In the genomic region with DNA sequence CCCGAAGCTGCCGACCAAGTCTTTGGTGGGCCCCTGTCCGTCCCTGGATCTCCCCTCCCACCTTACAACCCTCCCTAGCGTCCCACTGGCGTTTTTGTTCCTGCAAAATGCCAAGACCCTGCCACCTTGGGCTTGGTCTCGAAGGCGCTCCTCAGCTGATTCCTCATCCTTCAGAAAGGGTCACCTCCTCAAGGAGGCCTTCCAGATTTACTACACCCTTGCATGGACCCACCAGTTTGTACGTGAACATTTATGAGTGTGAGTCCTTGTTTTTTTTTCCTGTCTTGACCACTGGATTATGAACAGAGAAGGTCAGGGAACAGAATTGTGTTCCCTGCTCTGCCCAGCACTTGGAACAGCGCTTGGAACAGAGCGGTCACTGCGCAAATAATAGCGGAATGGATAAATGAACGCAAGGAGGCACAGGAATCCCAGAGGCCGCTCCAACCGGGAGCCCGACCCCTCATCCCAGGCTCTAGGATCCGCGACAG, we compare ENCODE assay signal across 8 cellular contexts. TPM values are rescaled to one million over a fixed set of nuclear protein-coding genes. Genes with fewer than 3 reads are reported as not detected.
DNase-seq lines count a peak whose midpoint lies in the region; ATAC-seq and TF ChIP-seq lines count a peak whose summit lies in the region.

No MANE protein-coding gene starts in this region.

- H3K9ac ChIP-seq in trophoblast cell (ENCODE audit: low read length), result no peak overlapping the region

- peaks cover 16% of the 10 kb centered on the region for H3K27me3 ChIP-seq in CD8-positive, alpha-beta memory T cell (ENCODE audit: insufficient read depth, low read length, poor library complexity, severe bottlenecking)
- peaks cover 37% of the 10 kb centered on the region for H3K27me3 ChIP-seq in trophoblast cell (ENCODE audit: insufficient read depth, low read length)

- H2BK120ac ChIP-seq in trophoblast cell (ENCODE audit: insufficient read depth, low read length, poor library complexity), result no peak overlapping the region

- H3K23ac ChIP-seq in trophoblast cell (ENCODE audit: low read length), result no peak overlapping the region

- H3K9me3 Mint-ChIP-seq in CD8-positive, alpha-beta memory T cell, result no peaks in the 10 kb centered on the region

- in situ Hi-C loops in GM13977 (cut with MboI; ENCODE audit: low pct_unique_long_range_greater_than_20kb, low sequenced_read_pairs, unreplicated experiment), result no loop called here

- no peaks in the 10 kb centered on the region for H3K36me3 ChIP-seq in CD8-positive, alpha-beta memory T cell (ENCODE audit: insufficient read depth, low read length)
- H3K36me3 ChIP-seq in trophoblast cell (ENCODE audit: control insufficient read depth in 1 of 2, insufficient read depth in 2 of 2, low read length in 2 of 2), result peaks cover 23 to 26% of the 10 kb centered on the region in 2 experiments

- H3K18ac ChIP-seq in trophoblast cell (ENCODE audit: low read length), result no peak overlapping the region

- DNase-seq in CD8-positive, alpha-beta memory T cell, result no peak
- DNase-seq in RKO (ENCODE audit: low spot score) (peak; percentile 38), epithelial cell of prostate (ENCODE audit: low read depth, low spot score) (no peak), trophoblast cell (no peak), GM13977 (ENCODE audit: low spot score) (no peak), DMS153 treated with DMSO at 0.1 percent for 48 hours (lab: John Stamatoyannopoulos, UW; ENCODE audit: unreplicated experiment) (no peak), putamen (ENCODE audit: low spot score) (no peak)

- peak overlapping the region; percentile 54 for H3K27ac ChIP-seq in CD8-positive, alpha-beta memory T cell (ENCODE audit: low read depth, low read length)
- H3K27ac ChIP-seq in epithelial cell of prostate (peak overlapping the region; percentile 31), trophoblast cell (ENCODE audit: low read depth, low read length) (no peak overlapping the region)

- peaks cover 20% of the 10 kb centered on the region for H3K4me1 ChIP-seq in CD8-positive, alpha-beta memory T cell (ENCODE audit: insufficient read depth, low read length)
- peaks cover 18 to 25% of the 10 kb centered on the region in 2 experiments for H3K4me1 ChIP-seq in trophoblast cell (ENCODE audit: control insufficient read depth in 1 of 2, insufficient read depth in 2 of 2, low read length in 2 of 2)

- H3K27me3 Mint-ChIP-seq in CD8-positive, alpha-beta memory T cell, result peaks cover 16% of the 10 kb centered on the region in 2 donors

- no peaks in the 10 kb centered on the region for H3K9me3 ChIP-seq in CD8-positive, alpha-beta memory T cell (ENCODE audit: low read length)
- peaks cover 8% of the 10 kb centered on the region for H3K9me3 ChIP-seq in trophoblast cell (ENCODE audit: insufficient read depth, low read depth, low read length)

- H2BK12ac ChIP-seq in trophoblast cell (ENCODE audit: low read length), result no peak overlapping the region

- no CpG with 5 or more reads among the region's 18 CpGs for WGBS in trophoblast cell (ENCODE audit: extremely low coverage, insufficient coverage, insufficient read length)

- H3K14ac ChIP-seq in trophoblast cell (ENCODE audit: low read length), result no peak overlapping the region

- peak overlapping the region in 6 of 8 donors; percentile 41 to 86 (median 60) for H3K27ac Mint-ChIP-seq in CD8-positive, alpha-beta memory T cell

- peak overlapping the region; percentile 98 for H3K4me2 ChIP-seq in trophoblast cell (ENCODE audit: low read length)

- H3K36me3 Mint-ChIP-seq in CD8-positive, alpha-beta memory T cell, result peaks cover 0 to 23% (median 0%) of the 10 kb centered on the region in 3 donors

- no peak for TF ChIP-seq CTCF in GM13977 (IDR thresholded peaks at IDR 0.05; ENCODE audit: extremely low read depth, insufficient read depth, missing control alignments)

- peak overlapping the region; percentile 73 for H3K4me3 ChIP-seq in CD8-positive, alpha-beta memory T cell (ENCODE audit: low read length)
- peak overlapping the region; percentile 76 for H3K4me3 ChIP-seq in trophoblast cell (ENCODE audit: low read depth, low read length)

- H4K12ac ChIP-seq in trophoblast cell (ENCODE audit: low read depth, low read length), result no peak overlapping the region

- H4K8ac ChIP-seq in trophoblast cell (ENCODE audit: low read depth, low read length), result no peak overlapping the region

- H2AK5ac ChIP-seq in trophoblast cell (ENCODE audit: low read length), result no peak overlapping the region

- peak overlapping the region; percentile 77 to 92 (median 82) for H3K4me3 Mint-ChIP-seq in CD8-positive, alpha-beta memory T cell

- CTCF ChIA-PET in CD8-positive, alpha-beta memory T cell (lab: Charles Lee), result interaction anchor here (1.1 to 1.7 kb wide), 4 partner anchors 17 to 54 kb away, joined by 3 read pairs; partner anchors contain the start of gene RPS2

- H3K4ac ChIP-seq in trophoblast cell (ENCODE audit: low read depth, low read length), result no peak overlapping the region

- H3K79me2 ChIP-seq in trophoblast cell (ENCODE audit: control insufficient read depth, insufficient read depth, low read length, poor library complexity), result peaks cover 2% of the 10 kb centered on the region

- no peak overlapping the region for H2BK5ac ChIP-seq in trophoblast cell (ENCODE audit: low read depth, low read length, poor library complexity)

- no peak for ATAC-seq in HG02885 (IDR thresholded peaks at IDR 0.05; ENCODE audit: poor library complexity, unreplicated experiment)

- no peak overlapping the region for H2AFZ ChIP-seq in trophoblast cell (ENCODE audit: insufficient read depth, low read length, poor library complexity)

- H4K91ac ChIP-seq in trophoblast cell (ENCODE audit: low read depth, low read length), result no peak overlapping the region

- H3K79me1 ChIP-seq in trophoblast cell (ENCODE audit: low read length), result peaks cover 8% of the 10 kb centered on the region

- POLR2A ChIA-PET in CD8-positive, alpha-beta memory T cell (lab: Charles Lee), result interaction anchor here (1.1 to 3.2 kb wide), 3 partner anchors 12 to 172 kb away, joined by 3 to 23 read pairs (median 6); partner anchors contain the start of genes RPS2, TBL3 and TRAF7

- H3K4me1 Mint-ChIP-seq in CD8-positive, alpha-beta memory T cell, result peaks cover 8 to 23% (median 12%) of the 10 kb centered on the region in 3 donors

RNA-seq across cellular contexts. Expression of gene GFER, which starts 0.9 kb away (rescaled TPM):
- 10 to 100 TPM; 41.7 to 50.1 TPM for total RNA-seq in CD8-positive, alpha-beta memory T cell
- polyA plus RNA-seq in CD8-positive, alpha-beta memory T cell, result 38.4 TPM
- polyA plus RNA-seq in trophoblast cell (2013), result 38.2 and 39.4 TPM in 2 replicates

RNA-seq across cellular contexts. Expression of gene NOXO1, which starts 1.8 kb away (rescaled TPM):
- under 1 TPM; 0.47 to 0.48 TPM for total RNA-seq in CD8-positive, alpha-beta memory T cell
- not detected for polyA plus RNA-seq in CD8-positive, alpha-beta memory T cell
- polyA plus RNA-seq in trophoblast cell (2013), result 0.37 and 0.38 TPM in 2 replicates

RNA-seq across cellular contexts. Expression of gene SYNGR3, which starts 6.7 kb away (rescaled TPM):
- total RNA-seq in CD8-positive, alpha-beta memory T cell, result 1 to 10 TPM; 3.4 to 3.6 TPM
- 2.1 TPM for polyA plus RNA-seq in CD8-positive, alpha-beta memory T cell
- polyA plus RNA-seq in trophoblast cell (2013), result 1.2 and 1.3 TPM in 2 replicates

RNA-seq across cellular contexts. Expression of gene TBL3, which starts 11.2 kb away (rescaled TPM):
- total RNA-seq in CD8-positive, alpha-beta memory T cell, result 10 to 100 TPM; 74.6 to 78.0 TPM
- 62.9 TPM for polyA plus RNA-seq in CD8-positive, alpha-beta memory T cell
- polyA plus RNA-seq in trophoblast cell (2013), result 22.0 and 22.9 TPM in 2 replicates

RNA-seq across cellular contexts. Expression of gene RNF151, which starts 16.4 kb away (rescaled TPM):
- total RNA-seq in CD8-positive, alpha-beta memory T cell, result not detected
- not detected for polyA plus RNA-seq in CD8-positive, alpha-beta memory T cell
- polyA plus RNA-seq in trophoblast cell (2013), result not detected in 2 replicates
